In genomic region chr1:36100376-36100775, GRCh38 we compare ENCODE assay signal across 1 cellular context.
TF ChIP-seq lines count a peak whose summit lies in the region.

No MANE protein-coding gene starts in this region.

TF ChIP-seq in HCT116, 20 proteins besides CTCF, POLR2A, EP300 and RAD21:
- no peak for TF ChIP-seq YY1 (IDR thresholded peaks at IDR 0.05; ENCODE audit: extremely low read depth, insufficient replicate concordance, low read depth, low read length)
- no peak for TF ChIP-seq ELF1 (IDR thresholded peaks at IDR 0.05; ENCODE audit: borderline replicate concordance, low read depth)
- TF ChIP-seq SP1 (IDR thresholded peaks at IDR 0.05; ENCODE audit: low read depth) = no peak
- TF ChIP-seq POLR2AphosphoS5 (IDR thresholded peaks at IDR 0.05; ENCODE audit: low read depth, low read length) = no peak
- no peak for TF ChIP-seq EGR1 (IDR thresholded peaks at IDR 0.05; ENCODE audit: low read depth)
- TF ChIP-seq SIN3A (IDR thresholded peaks at IDR 0.05; ENCODE audit: low read depth) = no peak
- TF ChIP-seq FOSL1 (IDR thresholded peaks at IDR 0.05; ENCODE audit: low read depth) = no peak
- TF ChIP-seq ZFX (IDR thresholded peaks at IDR 0.05) = no peak
- TF ChIP-seq TCF7L2 (IDR thresholded peaks at IDR 0.05; ENCODE audit: borderline replicate concordance, extremely low read depth, insufficient read depth, insufficient read length) = no peak
- no peak for TF ChIP-seq ZNF274 (IDR thresholded peaks at IDR 0.05; ENCODE audit: low read depth, low read length)
- TF ChIP-seq EZH2phosphoT487 (IDR thresholded peaks at IDR 0.05; ENCODE audit: borderline replicate concordance) = no peak
- TF ChIP-seq CEBPB (IDR thresholded peaks at IDR 0.05; ENCODE audit: low read depth) = no peak
- no peak for TF ChIP-seq EZH2 (IDR thresholded peaks at IDR 0.05)
- no peak for TF ChIP-seq ZBTB33 (IDR thresholded peaks at IDR 0.05; ENCODE audit: extremely low read depth, insufficient replicate concordance, low read length)
- no peak for TF ChIP-seq JUND (IDR thresholded peaks at IDR 0.05)
- TF ChIP-seq REST (IDR thresholded peaks at IDR 0.05; ENCODE audit: low read depth) = no peak
- no peak for TF ChIP-seq ATF3 (IDR thresholded peaks at IDR 0.05)
TF ChIP-seq in HCT116: peak in this region for 0.
